15 cellular contexts compared by ENCODE assay signal in genomic region chr1:3405974-3406867, GRCh38. TPM values are rescaled to one million over a fixed set of nuclear protein-coding genes. Genes with fewer than 3 reads are reported as not detected.
"Had no signal": no experiment of that assay in that cellular context is flagged by ENCODE, and none has a peak within 500 bp of the region (broad histone marks: within the 10 kb centered on the region; RNA-seq: fewer than 3 reads in every experiment).

No MANE protein-coding gene starts in this region.

- H2AFZ ChIP-seq: hepatocyte, parathyroid adenoma had no signal

- ATAC-seq: activated T-helper 17 cell treated with anti-CD3 and anti-CD28 coated beads, Interleukin-2, amount 50 U/mL, for 72 hours; left lung; stimulated activated naive CD8-positive, alpha-beta T cell treated with anti-CD3 and anti-CD28 coated beads, Interleukin-15, amount 100 ng/mL, for 72 hours had no signal

- H3K27ac Mint-ChIP-seq: activated T-helper 17 cell treated with anti-CD3 and anti-CD28 coated beads, Interleukin-2, amount 50 U/mL, for 72 hours; naive B cell; stimulated activated naive CD8-positive, alpha-beta T cell treated with anti-CD3 and anti-CD28 coated beads, Interleukin-15, amount 100 ng/mL, for 72 hours had no signal

- H3K27ac ChIP-seq: esophagus squamous epithelium, hepatocyte, left lung, neutrophil, parathyroid adenoma, upper lobe of left lung, VCaP had no signal

- H3K27me3 Mint-ChIP-seq: stimulated activated naive CD8-positive, alpha-beta T cell treated with anti-CD3 and anti-CD28 coated beads, Interleukin-15, amount 100 ng/mL, for 72 hours had no signal

- DNase-seq: activated CD4-positive, alpha-beta T cell treated with anti-CD3 and anti-CD28 coated beads, Interleukin-2, amount 50 U/mL, for 48 hours; activated naive CD4-positive, alpha-beta T cell treated with Interleukin-2 at 50 U/mL for 16 hours; esophagus squamous epithelium; kidney; left lung; naive B cell; stimulated activated CD4-positive, alpha-beta T cell treated with anti-CD3 and anti-CD28 coated beads, Interleukin-1b, Interleukin-23, amount 100 ng/mL, for 48 hours; stimulated activated naive CD8-positive, alpha-beta T cell treated with anti-CD3 and anti-CD28 coated beads, Interleukin-15, amount 100 ng/mL, for 72 hours had no signal

- H3K79me2 ChIP-seq: hepatocyte, parathyroid adenoma had no signal

- H3K27me3 ChIP-seq: hepatocyte, neutrophil, upper lobe of left lung had no signal

- H3K9me3 Mint-ChIP-seq: activated T-helper 17 cell treated with anti-CD3 and anti-CD28 coated beads, Interleukin-2, amount 50 U/mL, for 72 hours; naive B cell; stimulated activated naive CD8-positive, alpha-beta T cell treated with anti-CD3 and anti-CD28 coated beads, Interleukin-15, amount 100 ng/mL, for 72 hours had no signal

- H3K4me3 ChIP-seq: esophagus squamous epithelium, hepatocyte, left lung, upper lobe of left lung had no signal

- H3K4me3 Mint-ChIP-seq: activated T-helper 17 cell treated with anti-CD3 and anti-CD28 coated beads, Interleukin-2, amount 50 U/mL, for 72 hours; naive B cell; stimulated activated naive CD8-positive, alpha-beta T cell treated with anti-CD3 and anti-CD28 coated beads, Interleukin-15, amount 100 ng/mL, for 72 hours had no signal

- H3K4me1 ChIP-seq: left lung, parathyroid adenoma had no signal

- H3K4me2 ChIP-seq: hepatocyte had no signal

- H3K36me3 ChIP-seq: esophagus squamous epithelium, left lung, neutrophil had no signal

- H3K9me3 ChIP-seq: esophagus squamous epithelium, left lung, neutrophil, upper lobe of left lung had no signal

- H3K9ac ChIP-seq: parathyroid adenoma had no signal

- H3K36me3 Mint-ChIP-seq: naive B cell had no signal

- H3K4me1 Mint-ChIP-seq: activated T-helper 17 cell treated with anti-CD3 and anti-CD28 coated beads, Interleukin-2, amount 50 U/mL, for 72 hours; naive B cell; stimulated activated naive CD8-positive, alpha-beta T cell treated with anti-CD3 and anti-CD28 coated beads, Interleukin-15, amount 100 ng/mL, for 72 hours had no signal

RNA-seq across cellular contexts. Expression of gene ARHGEF16, which starts 48.2 kb away (rescaled TPM):
- total RNA-seq: mononuclear cell had no signal
